Comparison of ENCODE assay signal across 19 cellular contexts in genomic region chr19:50365434-50366306, GRCh38. TPM values are rescaled to one million over a fixed set of nuclear protein-coding genes. Genes with fewer than 3 reads are reported as not detected.
DNase-seq lines count a peak whose midpoint lies in the region; ATAC-seq, FAIRE-seq and TF ChIP-seq lines count a peak whose summit lies in the region.
"Had no signal": no experiment of that assay in that cellular context is flagged by ENCODE, and none has a peak within 500 bp of the region (broad histone marks: within the 10 kb centered on the region; RNA-seq: fewer than 3 reads in every experiment).

Gene NAPSA, minus strand, starts transcription at chr19:50365639. Its CDS starts 18 bp downstream, at chr19:50365621.

- no peaks in the 10 kb centered on the region for H3K79me2 ChIP-seq in OCI-LY7 (ENCODE audit: insufficient read depth, low read depth, low read length)

- H4K20me1 ChIP-seq in OCI-LY7 (ENCODE audit: insufficient read depth, low read length): no peaks in the 10 kb centered on the region

- no peaks in the 10 kb centered on the region for H3K36me3 Mint-ChIP-seq in activated naive CD4-positive, alpha-beta T cell treated with anti-CD3 and anti-CD28 coated beads, Interleukin-2, amount 50 U/mL, for 24 hours
- H3K36me3 Mint-ChIP-seq in mesothelial cell of epicardium: no peaks in the 10 kb centered on the region

- 88% methylated on average over 11 of the region's 11 CpGs for whole genome bisulfite sequencing in thymus

- H3K4me1 ChIP-seq in OCI-LY7 (ENCODE audit: insufficient read depth, low read length, poor library complexity, severe bottlenecking): peaks cover 87% of the 10 kb centered on the region
- no peaks in the 10 kb centered on the region for H3K4me1 ChIP-seq in kidney (ENCODE audit: control insufficient read depth in 1 of 2, insufficient read depth in 1 of 2, low read depth in 1 of 2, low read length in 2 of 2)
- peaks cover 12% of the 10 kb centered on the region for H3K4me1 ChIP-seq in thymus (ENCODE audit: control insufficient read depth, insufficient read depth, low read length)

- no TSS peak for BruUV-seq in OCI-LY7 (replicated peaks; lab: Mats Ljungman, UMichigan)

- H3K27ac Mint-ChIP-seq in activated naive CD4-positive, alpha-beta T cell treated with anti-CD3 and anti-CD28 coated beads, Interleukin-2, amount 50 U/mL, for 24 hours: peak within 1 kb of the TSS; percentile 85
- no peak within 1 kb of the TSS for H3K27ac Mint-ChIP-seq in mesothelial cell of epicardium

- intact Hi-C loops in OCI-LY7 (cut with micrococcal nuclease; ENCODE audit: unreplicated experiment): loop anchor here (5.0 to 10.0 kb wide), 2 partner anchors 292 to 419 kb away; no protein-coding TSS in a partner anchor
- intact Hi-C loops in kidney (cut with DNase I): loop anchor here (10.0 kb wide), 1 partner anchor 99 kb away; no protein-coding TSS in a partner anchor

- no peaks in the 10 kb centered on the region for H3K9me3 Mint-ChIP-seq in activated naive CD4-positive, alpha-beta T cell treated with anti-CD3 and anti-CD28 coated beads, Interleukin-2, amount 50 U/mL, for 24 hours
- H3K9me3 Mint-ChIP-seq in mesothelial cell of epicardium: no peaks in the 10 kb centered on the region

- H3K27me3 Mint-ChIP-seq in activated naive CD4-positive, alpha-beta T cell treated with anti-CD3 and anti-CD28 coated beads, Interleukin-2, amount 50 U/mL, for 24 hours: no peaks in the 10 kb centered on the region
- H3K27me3 Mint-ChIP-seq in mesothelial cell of epicardium (ENCODE audit: low read depth): no peaks in the 10 kb centered on the region

- H3K27ac ChIP-seq in OCI-LY7 (ENCODE audit: low read depth, low read length, poor library complexity, severe bottlenecking): peak within 1 kb of the TSS; percentile 78
- peak within 1 kb of the TSS; percentile 14 to 45 for H3K27ac ChIP-seq in kidney (ENCODE audit: low read depth in 2 of 2, low read length in 2 of 2)
- peak within 1 kb of the TSS; percentile 42 for H3K27ac ChIP-seq in thymus (ENCODE audit: low read depth)
- H3K27ac ChIP-seq: HL-60, KMS-11, ovary, SK-N-MC had no signal

- H3K36me3 ChIP-seq in OCI-LY7 (ENCODE audit: insufficient read depth, low read length) (peaks cover under 1% of the 10 kb centered on the region), kidney (ENCODE audit: control insufficient read depth in 1 of 2, insufficient read depth in 2 of 2, low read length in 2 of 2) (no peaks in the 10 kb centered on the region), thymus (ENCODE audit: control insufficient read depth, insufficient read depth) (no peaks in the 10 kb centered on the region)
- H3K36me3 ChIP-seq: ovary had no signal

- POLR2A ChIA-PET in OCI-LY7 (lab: Charles Lee): interaction anchor here (0.7 to 1.3 kb wide), 3 partner anchors 10 to 26 kb away, joined by 3 to 4 read pairs (median 3); partner anchors contain the start of gene NR1H2

- H3K4me1 Mint-ChIP-seq in activated naive CD4-positive, alpha-beta T cell treated with anti-CD3 and anti-CD28 coated beads, Interleukin-2, amount 50 U/mL, for 24 hours: peaks cover 62% of the 10 kb centered on the region
- H3K4me1 Mint-ChIP-seq in mesothelial cell of epicardium: peaks cover 12% of the 10 kb centered on the region

- peak within 1 kb of the TSS; percentile 83 for H2AFZ ChIP-seq in OCI-LY7 (ENCODE audit: low read length)

- H3K9ac ChIP-seq in kidney (ENCODE audit: low read length in 2 of 2): no peak within 1 kb of the TSS
- H3K9ac ChIP-seq: KMS-11 had no signal

- H3K4me3 ChIP-seq in OCI-LY7 (ENCODE audit: low read depth, low read length, poor library complexity, severe bottlenecking) (peak within 1 kb of the TSS; percentile 45), kidney (ENCODE audit: low read length in 2 of 2) (peak within 1 kb of the TSS; percentile 43 to 56), thymus (ENCODE audit: low read length) (no peak within 1 kb of the TSS)
- H3K4me3 ChIP-seq: ovary, SK-N-MC had no signal

- no peaks in the 10 kb centered on the region for H3K27me3 ChIP-seq in thymus (ENCODE audit: control insufficient read depth, insufficient read depth)
- H3K27me3 ChIP-seq: ovary had no signal

- no peak for FAIRE-seq in kidney (lab: Jason Lieb, UNC)
- FAIRE-seq: bronchial epithelial cell had no signal

- CTCF ChIA-PET in OCI-LY7 (lab: Charles Lee; ENCODE audit: unreplicated experiment): no interaction called here

- no peaks in the 10 kb centered on the region for H3K9me2 ChIP-seq in OCI-LY7 (ENCODE audit: insufficient read depth, low read length)

- H3K4me2 ChIP-seq in OCI-LY7 (ENCODE audit: low read length): peak within 1 kb of the TSS; percentile 65
- H3K4me2 ChIP-seq: KMS-11 had no signal

- TF ChIP-seq CTCF in OCI-LY7 (conservative IDR thresholded peaks at IDR 0.05; ENCODE audit: low read length): no peak
- no peak for TF ChIP-seq CTCF in kidney (IDR thresholded peaks at IDR 0.05; ENCODE audit: borderline replicate concordance, extremely low read depth, insufficient read depth)
- no peak for TF ChIP-seq CTCF in mesothelial cell of epicardium (IDR thresholded peaks at IDR 0.05; ENCODE audit: unreplicated experiment)

- DNase-seq in activated naive CD4-positive, alpha-beta T cell treated with anti-CD3 and anti-CD28 coated beads, Interleukin-2, amount 50 U/mL, for 16 hours: no peak
- peak; percentile 68 for DNase-seq in OCI-LY7 (ENCODE audit: low spot score)
- DNase-seq in kidney: peak; percentile 65
- no peak for DNase-seq in mesothelial cell of epicardium (ENCODE audit: low spot score in 2 of 2, unreplicated experiment in 2 of 2)
- no peak for DNase-seq in OCI-M2 (lab: John Stamatoyannopoulos, UW; ENCODE audit: unreplicated experiment)
- DNase-seq: activated gamma-delta T cell, DMS53, foreskin fibroblast, NCI-H146, OCI-M1, ovary had no signal

- ATAC-seq in HG03342 (IDR thresholded peaks at IDR 0.05; ENCODE audit: unreplicated experiment): no peak

- H3K9me3 ChIP-seq in OCI-LY7 (ENCODE audit: low read length) (no peaks in the 10 kb centered on the region), kidney (ENCODE audit: control insufficient read depth in 1 of 2, low read length in 2 of 2) (no peaks in the 10 kb centered on the region), thymus (ENCODE audit: control insufficient read depth) (no peaks in the 10 kb centered on the region)
- H3K9me3 ChIP-seq: ovary had no signal

- peak within 1 kb of the TSS; percentile 53 for H3K4me3 Mint-ChIP-seq in activated naive CD4-positive, alpha-beta T cell treated with anti-CD3 and anti-CD28 coated beads, Interleukin-2, amount 50 U/mL, for 24 hours
- H3K4me3 Mint-ChIP-seq in mesothelial cell of epicardium: no peak within 1 kb of the TSS

RNA-seq across cellular contexts. Expression of gene NAPSA, which starts in this region (rescaled TPM):
- 2.6 and 5.7 TPM in 2 replicates for total RNA-seq in OCI-LY7 (2014; rRNA removed; shearing (Covaris generic))
- total RNA-seq in OCI-LY7 (2022): 15.7 and 30.1 TPM in 2 replicates
- 217 TPM for total RNA-seq in kidney
- 268 TPM for polyA plus RNA-seq in kidney (ENCODE audit: insufficient read depth, low read depth, low replicate concordance)
- polyA plus RNA-seq in thymus: 6.4 TPM
- total RNA-seq in mesothelial cell of epicardium: 2.4 to 3.5 TPM (median 3.2 TPM) in 3 replicates
- total RNA-seq: NCI-H460 had no signal

Comparison
In these comparisons a context has a peak if more than half of its experiments do, and no peak if none do; other contexts are left out.
1. RNA of gene NAPSA (polyA plus RNA-seq): 268 TPM in kidney (single experiment); 6.4 TPM in thymus (single experiment); every median in the first group is over 10 times any median in the second.
2. DNase-seq: peak in OCI-LY7 (single experiment) and kidney (single experiment); none in activated naive CD4-positive, alpha-beta T cell treated with anti-CD3 and anti-CD28 coated beads, Interleukin-2, amount 50 U/mL, for 16 hours (single experiment), mesothelial cell of epicardium (0 of 2) and OCI-M2 (single experiment).
3. Peak in every context shown above with its lines, with median percentiles within 50 percentile points of each other: H3K27ac ChIP-seq.